7 cellular contexts compared by ENCODE assay signal in the genomic region with DNA sequence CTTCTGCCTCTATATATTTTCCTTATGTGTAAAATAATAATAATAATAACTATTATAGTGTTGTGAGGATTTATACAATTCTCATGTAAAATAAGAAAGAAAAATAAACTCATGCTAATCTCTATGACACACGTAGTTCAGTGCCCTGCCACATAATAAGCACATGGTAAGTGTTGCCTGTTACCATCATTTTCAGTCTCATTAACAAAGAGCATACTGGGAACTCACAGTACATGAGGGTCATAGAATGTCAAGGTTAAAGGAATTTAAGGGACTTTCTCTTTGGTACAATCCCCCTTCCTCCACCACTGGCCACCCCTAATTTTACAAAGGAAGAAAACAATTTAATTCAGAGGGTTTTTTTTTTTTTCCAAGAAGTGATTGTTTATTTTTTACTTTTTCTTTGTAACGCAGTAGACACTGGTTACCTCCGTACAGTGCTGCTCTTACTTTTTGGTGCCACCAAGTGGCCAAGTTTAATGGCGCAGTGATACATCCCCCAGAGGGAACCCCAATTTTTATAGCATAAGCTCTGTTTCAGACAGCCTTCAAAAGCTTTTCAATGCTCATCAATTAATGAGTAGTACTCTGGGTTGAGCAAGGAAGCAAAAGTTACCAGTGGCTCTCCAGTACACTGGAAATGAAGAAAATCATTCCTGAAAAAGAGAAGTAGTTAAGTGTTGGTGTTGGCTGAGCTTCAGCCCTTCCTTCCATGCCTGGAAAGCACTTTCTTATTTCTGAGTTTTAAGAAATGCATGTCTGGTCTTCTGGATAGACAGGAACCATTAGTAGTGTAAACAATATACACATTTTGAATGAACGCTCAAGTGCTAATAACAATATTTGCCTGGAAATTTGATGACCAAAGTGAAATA.
DNase-seq lines count a peak whose midpoint lies in the region; TF ChIP-seq lines count a peak whose summit lies in the region.

No MANE protein-coding gene starts in this region.

- H3K9ac ChIP-seq in GM23248, result no peak overlapping the region
- H3K9ac ChIP-seq in mesenchymal stem cell (ENCODE audit: low read length), result peak overlapping the region; percentile 82

- no peak overlapping the region for H4K91ac ChIP-seq in mesenchymal stem cell (ENCODE audit: low read length)

- H3K4me1 ChIP-seq in GM23248 (ENCODE audit: insufficient read depth) (peaks cover 34% of the 10 kb centered on the region), mesenchymal stem cell (ENCODE audit: control insufficient read depth, insufficient read depth, low read depth, low read length) (no peaks in the 10 kb centered on the region)

- 0 out of 2 replicates have a peak overlapping the region, but pooled peaks have one; percentile 50 for H2AFZ ChIP-seq in GM23248
- H2AFZ ChIP-seq in mesenchymal stem cell (ENCODE audit: low read depth, low read length), result no peak overlapping the region

- peaks cover 3% of the 10 kb centered on the region for H3K9me3 Mint-ChIP-seq in chondrocyte (ENCODE audit: low read depth)

- H3F3A ChIP-seq in GM23248 (ENCODE audit: insufficient read depth), result peaks cover 8% of the 10 kb centered on the region

- H3K36me3 Mint-ChIP-seq in chondrocyte (ENCODE audit: low read depth), result peaks cover 2% of the 10 kb centered on the region

- no peak overlapping the region for H3K4me3 Mint-ChIP-seq in chondrocyte (ENCODE audit: unreplicated experiment)

- TF ChIP-seq CTCF in GM12865 (IDR thresholded peaks at IDR 0.05; ENCODE audit: insufficient read depth, low read depth, low read length, missing control alignments), result peak; percentile 73
- TF ChIP-seq CTCF in WERI-Rb-1 (IDR thresholded peaks at IDR 0.05; ENCODE audit: low read depth, low read length), result peak; percentile 63
- peak; percentile 98 for TF ChIP-seq CTCF in chondrocyte (IDR thresholded peaks at IDR 0.05)

- H3K27me3 Mint-ChIP-seq in chondrocyte (ENCODE audit: low read depth), result peaks cover 2% of the 10 kb centered on the region

- H2AK5ac ChIP-seq in mesenchymal stem cell (ENCODE audit: low read length, severe bottlenecking), result no peak overlapping the region

- no peaks in the 10 kb centered on the region for H4K20me1 ChIP-seq in GM23248 (ENCODE audit: insufficient read depth)

- no peaks in the 10 kb centered on the region for H3K9me3 ChIP-seq in GM23248 (ENCODE audit: low read depth)
- H3K9me3 ChIP-seq in WERI-Rb-1 (ENCODE audit: severe bottlenecking), result no peaks in the 10 kb centered on the region
- H3K9me3 ChIP-seq in mesenchymal stem cell (ENCODE audit: control insufficient read depth, low read length), result no peaks in the 10 kb centered on the region

- no peak overlapping the region for H3K14ac ChIP-seq in mesenchymal stem cell (ENCODE audit: low read length in 2 of 2)

- H2BK12ac ChIP-seq in mesenchymal stem cell (ENCODE audit: low read length in 2 of 2), result no peak overlapping the region

- H3K4me1 Mint-ChIP-seq in chondrocyte (ENCODE audit: low read depth), result peaks cover 10% of the 10 kb centered on the region

- no peak overlapping the region for H2BK5ac ChIP-seq in mesenchymal stem cell (ENCODE audit: low read depth, low read length, poor library complexity, severe bottlenecking)

- H3K23ac ChIP-seq in mesenchymal stem cell (ENCODE audit: low read length in 2 of 2), result no peak overlapping the region

- no peak overlapping the region for H2BK120ac ChIP-seq in mesenchymal stem cell (ENCODE audit: low read depth, low read length)

- H3K27ac ChIP-seq in GM23248 (no peak overlapping the region), WERI-Rb-1 (no peak overlapping the region), mesenchymal stem cell (ENCODE audit: low read length, poor library complexity, severe bottlenecking) (no peak overlapping the region)

- H3K79me2 ChIP-seq in GM23248 (ENCODE audit: insufficient read depth), result no peaks in the 10 kb centered on the region

- H3K27me3 ChIP-seq in GM23248 (replicated peaks; ENCODE audit: insufficient read depth) (no peaks in the 10 kb centered on the region), WERI-Rb-1 (ENCODE audit: insufficient read depth, low read depth, severe bottlenecking) (no peaks in the 10 kb centered on the region), mesenchymal stem cell (ENCODE audit: control insufficient read depth in 1 of 2, insufficient read depth in 1 of 2, low read length in 2 of 2) (peaks cover 0 to 5% of the 10 kb centered on the region in 2 experiments)

- DNase-seq in GM12865 (ENCODE audit: low read depth) (peak; percentile 73), GM23248 (peak; percentile 81), KG1 (lab: John Stamatoyannopoulos, UW) (peak; percentile 56), WERI-Rb-1 (peak; percentile 49), chondrocyte (ENCODE audit: low spot score) (no peak), mesenchymal stem cell (peak; percentile 73)
- DNase-seq in stimulated activated CD8-positive, alpha-beta memory T cell treated with anti-CD3 and anti-CD28 coated beads, Interleukin-7, amount 100 ng/mL, for 4 hours (ENCODE audit: low read depth in 2 of 2), result peak; percentile 28 to 38

- H3K27ac Mint-ChIP-seq in chondrocyte (ENCODE audit: unreplicated experiment), result no peak overlapping the region

- WGBS in GM23248 (ENCODE audit: low coverage in 1 of 2, low lambda C conversion rate in 2 of 2, missing lambda C conversion rate in 2 of 2), 2 experiments, result 1% methylated on average over 5 of the region's 5 CpGs
- 0% methylated on average over 4 of the region's 5 CpGs for WGBS in mesenchymal stem cell

- H3K9me2 ChIP-seq in GM23248 (ENCODE audit: insufficient read depth), result no peaks in the 10 kb centered on the region

- no peak overlapping the region for H4K8ac ChIP-seq in mesenchymal stem cell (ENCODE audit: low read length)

- H3K79me1 ChIP-seq in mesenchymal stem cell (replicated peaks; ENCODE audit: low read length, poor library complexity, severe bottlenecking), result no peaks in the 10 kb centered on the region

- in situ Hi-C loops in GM23248 (cut with MboI), result no loop called here

- no peak overlapping the region for H2BK15ac ChIP-seq in mesenchymal stem cell (ENCODE audit: low read depth, poor library complexity, severe bottlenecking)

- H3K18ac ChIP-seq in mesenchymal stem cell (ENCODE audit: low read depth in 1 of 2, low read length in 2 of 2), result no peak overlapping the region

- H3K4me2 ChIP-seq in GM23248 (ENCODE audit: unreplicated experiment) (peak overlapping the region; percentile 69), mesenchymal stem cell (ENCODE audit: low read length, poor library complexity, severe bottlenecking) (no peak overlapping the region)

- peak overlapping the region; percentile 5; the same call in 1 of the 2 replicates for H3K4me3 ChIP-seq in GM12865 (ENCODE audit: low read depth, low read length)
- peak overlapping the region; percentile 35 for H3K4me3 ChIP-seq in GM23248
- H3K4me3 ChIP-seq in WERI-Rb-1 (ENCODE audit: low read depth, low read length), result no peak overlapping the region
- no peak overlapping the region for H3K4me3 ChIP-seq in mesenchymal stem cell (ENCODE audit: insufficient read depth in 1 of 2, low read depth in 1 of 2, low read length in 2 of 2)

- H3K4ac ChIP-seq in mesenchymal stem cell (ENCODE audit: low read depth in 1 of 2, low read length in 2 of 2), result no peak overlapping the region

- H3K36me3 ChIP-seq in GM23248 (ENCODE audit: low read depth) (no peaks in the 10 kb centered on the region), WERI-Rb-1 (no peaks in the 10 kb centered on the region), mesenchymal stem cell (ENCODE audit: control insufficient read depth in 1 of 2, insufficient read depth in 2 of 2, low read depth in 1 of 2, low read length in 2 of 2) (no peaks in the 10 kb centered on the region)

Comparison
In these comparisons a context has a peak if more than half of its experiments do, and no peak if none do; other contexts are left out.
1. H3K4me3 ChIP-seq: peak in GM12865 (single experiment) and GM23248 (single experiment); none in WERI-Rb-1 (single experiment) and mesenchymal stem cell (0 of 2).
2. Peak in every context shown above with its lines, with median percentiles within 50 percentile points of each other: CTCF ChIP-seq.